Comparison of ENCODE assay signal across 24 cellular contexts in genomic region chr13:58181111-58181510, GRCh38.
"Had no signal": no experiment of that assay in that cellular context is flagged by ENCODE, and none has a peak within 500 bp of the region (broad histone marks: within the 10 kb centered on the region; RNA-seq: fewer than 3 reads in every experiment).

No MANE protein-coding gene starts in this region.

- H3K9me3 ChIP-seq: suprapubic skin, testis, thoracic aorta, thyroid gland, tibial artery, transverse colon, upper lobe of left lung, upper lobe of right lung, uterus, vagina had no signal

- H3K27ac ChIP-seq: stomach, suprapubic skin, testis, thoracic aorta, thyroid gland, tibial artery, tibial nerve, transverse colon, upper lobe of left lung, upper lobe of right lung, uterus, vagina had no signal

- H3K36me3 ChIP-seq: stomach, suprapubic skin, thoracic aorta, thyroid gland, tibial artery, tibial nerve, transverse colon, upper lobe of left lung, upper lobe of right lung, uterus, vagina had no signal

- H3K4me3 ChIP-seq: stomach, suprapubic skin, testis, thoracic aorta, thyroid gland, tibial artery, tibial nerve, transverse colon, upper lobe of left lung, upper lobe of right lung, uterus, vagina had no signal

- H3K27me3 ChIP-seq: stomach, suprapubic skin, testis, thyroid gland, tibial artery, tibial nerve, transverse colon, upper lobe of left lung, upper lobe of right lung, uterus, vagina had no signal

- H3K4me1 ChIP-seq: stomach, suprapubic skin, testis, thyroid gland, tibial artery, tibial nerve, transverse colon, upper lobe of left lung, upper lobe of right lung, uterus, vagina had no signal

- DNase-seq: stimulated activated CD4-positive, alpha-beta T cell treated with anti-CD3 and anti-CD28 coated beads, Interleukin-2, amount 100 ng/mL, for 48 hours; stimulated activated CD4-positive, alpha-beta T cell treated with anti-CD3 and anti-CD28 coated beads, Interleukin-4, amount 100 ng/mL, for 1 hour; stimulated activated CD4-positive, alpha-beta T cell treated with anti-CD3 and anti-CD28 coated beads, Interleukin-4, amount 100 ng/mL, for 24 hours; stimulated activated CD4-positive, alpha-beta T cell treated with anti-CD3 and anti-CD28 coated beads, Interleukin-4, amount 100 ng/mL, for 4 hours; stimulated activated CD8-positive, alpha-beta memory T cell treated with anti-CD3 and anti-CD28 coated beads, Interleukin-4, amount 100 ng/mL, for 48 hours; stimulated activated naive B cell treated with anti-CD40 and anti-IgM and Interleukin-4, amounts not matched to agents 10 μg/mL and 1 μg/mL and 100 μg/mL, for 72 hours; stimulated activated naive CD4-positive, alpha-beta T cell; stimulated activated naive CD4-positive, alpha-beta T cell treated with Interleukin-2 at 50 U/mL for 16 hours; stimulated activated naive CD8-positive, alpha-beta T cell treated with anti-CD3 and anti-CD28 coated beads, Interleukin-15, amount 100 ng/mL, for 72 hours; stimulated activated naive CD8-positive, alpha-beta T cell treated with anti-CD3 and anti-CD28 coated beads, Interleukin-15, Interleukin-2, amounts not matched to agents 100 U/mL and 50 U/mL, for 24 hours; stomach; substantia nigra; testis; thyroid gland; tibial artery; transverse colon; trophoblast cell; upper lobe of left lung; upper lobe of right lung; uterus had no signal
